ENCODE assay signal across 8 cellular contexts in genomic region chr9:135906291-135907005, GRCh38. TPM values are rescaled to one million over a fixed set of nuclear protein-coding genes. Genes with fewer than 3 reads are reported as not detected.
DNase-seq lines count a peak whose midpoint lies in the region; ATAC-seq and TF ChIP-seq lines count a peak whose summit lies in the region.

No MANE protein-coding gene starts in this region.

- no peak for TF ChIP-seq CTCF in gastrocnemius medialis (IDR thresholded peaks at IDR 0.05 in 4 of 5, conservative IDR thresholded peaks at IDR 0.05 in 1 of 5)

- peak in 1 of 2 donors; percentile 26 for TF ChIP-seq POLR2A in gastrocnemius medialis (IDR thresholded peaks at IDR 0.05)

- no peaks in the 10 kb centered on the region for H3K27me3 ChIP-seq in gastrocnemius medialis

- H3K4me1 Mint-ChIP-seq in IgD-negative memory B cell: peaks cover 38 to 44% (median 42%) of the 10 kb centered on the region in 3 donors
- H3K4me1 Mint-ChIP-seq in activated T-helper 17 cell treated with anti-CD3 and anti-CD28 coated beads, Interleukin-2, amount 50 U/mL, for 72 hours: peaks cover 42% of the 10 kb centered on the region

- DNase-seq in COR-L47 (lab: John Stamatoyannopoulos, UW) (peak; percentile 16), gastrocnemius medialis (no peak), putamen (ENCODE audit: low spot score) (no peak), NCI-H2107 (lab: John Stamatoyannopoulos, UW) (no peak)

- no peaks in the 10 kb centered on the region for H3K9me3 Mint-ChIP-seq in IgD-negative memory B cell
- H3K9me3 Mint-ChIP-seq in activated T-helper 17 cell treated with anti-CD3 and anti-CD28 coated beads, Interleukin-2, amount 50 U/mL, for 72 hours: no peaks in the 10 kb centered on the region

- H3K27ac ChIP-seq in gastrocnemius medialis: peak overlapping the region; percentile 89 to 90 (median 90)

- peaks cover 0 to 8% of the 10 kb centered on the region in 2 donors for H3K36me3 ChIP-seq in gastrocnemius medialis

- ATAC-seq in GM21360 (IDR thresholded peaks at IDR 0.05; ENCODE audit: unreplicated experiment) (peak; percentile 13), gastrocnemius medialis (peak; percentile 16 to 26)
- peak; percentile 5 for ATAC-seq in activated T-helper 17 cell treated with anti-CD3 and anti-CD28 coated beads, Interleukin-2, amount 50 U/mL, for 72 hours (replicated peaks)

- H3K9me3 ChIP-seq in gastrocnemius medialis: no peaks in the 10 kb centered on the region

- H3K27me3 Mint-ChIP-seq in IgD-negative memory B cell: no peaks in the 10 kb centered on the region
- H3K27me3 Mint-ChIP-seq in activated T-helper 17 cell treated with anti-CD3 and anti-CD28 coated beads, Interleukin-2, amount 50 U/mL, for 72 hours: no peaks in the 10 kb centered on the region

- in situ Hi-C loops in gastrocnemius medialis (cut with MboI; ENCODE audit: low sequenced_read_pairs in 4 of 4): no loop called here

- H3K4me1 ChIP-seq in gastrocnemius medialis: peaks cover 58 to 63% of the 10 kb centered on the region in 2 donors

- peak overlapping the region in 2 of 3 donors; percentile 58 to 78 for H3K27ac Mint-ChIP-seq in IgD-negative memory B cell
- peak overlapping the region; percentile 92 for H3K27ac Mint-ChIP-seq in activated T-helper 17 cell treated with anti-CD3 and anti-CD28 coated beads, Interleukin-2, amount 50 U/mL, for 72 hours

- peak overlapping the region; percentile 86 for H3K4me3 ChIP-seq in iPS-11a (ENCODE audit: low read depth, low read length)
- peak overlapping the region; percentile 62 to 64 (median 63) for H3K4me3 ChIP-seq in gastrocnemius medialis

- intact Hi-C loops in gastrocnemius medialis (cut with DNase I; ENCODE audit: low total_unique reads): loop anchor here (1.0 to 10.0 kb wide), 7 partner anchors 42 to 456 kb away; partner anchors contain the start of genes DNLZ, QSOX2, TMEM250 and UBAC1

- H3K4me3 Mint-ChIP-seq in IgD-negative memory B cell: peak overlapping the region; percentile 84 to 98 (median 92)
- H3K4me3 Mint-ChIP-seq in activated T-helper 17 cell treated with anti-CD3 and anti-CD28 coated beads, Interleukin-2, amount 50 U/mL, for 72 hours: peak overlapping the region; percentile 77

- peaks cover 11% of the 10 kb centered on the region for H3K36me3 Mint-ChIP-seq in IgD-negative memory B cell
- H3K36me3 Mint-ChIP-seq in activated T-helper 17 cell treated with anti-CD3 and anti-CD28 coated beads, Interleukin-2, amount 50 U/mL, for 72 hours (ENCODE audit: low read depth): peaks cover 73% of the 10 kb centered on the region

RNA-seq across cellular contexts. Expression of gene CAMSAP1, which starts 0.9 kb away (rescaled TPM):
- 2.7 TPM for polyA plus RNA-seq in IgD-negative memory B cell
- 10 to 100 TPM; 37.8 to 46.2 TPM for total RNA-seq in activated T-helper 17 cell treated with anti-CD3 and anti-CD28 coated beads, Interleukin-2, amount 50 U/mL, for 72 hours
- 10 to 100 TPM; 54.8 to 94.9 (median 82.9) TPM for total RNA-seq in gastrocnemius medialis

RNA-seq across cellular contexts. Expression of gene UBAC1, which starts 54.7 kb away (rescaled TPM):
- 19.5 TPM for polyA plus RNA-seq in IgD-negative memory B cell
- 10 to 100 TPM; 37.8 to 39.8 TPM for total RNA-seq in activated T-helper 17 cell treated with anti-CD3 and anti-CD28 coated beads, Interleukin-2, amount 50 U/mL, for 72 hours
- 100 to 1,000 TPM; 218 to 263 (median 248) TPM for total RNA-seq in gastrocnemius medialis

Comparison
In these comparisons a context has a peak if more than half of its experiments do, and no peak if none do; other contexts are left out.
1. RNA of gene UBAC1, which starts 54.7 kb away (total RNA-seq): 218 to 263 TPM in gastrocnemius medialis; 37.8 to 39.8 TPM in activated T-helper 17 cell treated with anti-CD3 and anti-CD28 coated beads, Interleukin-2, amount 50 U/mL, for 72 hours; every median in the first group is over 4 times any median in the second.
2. Peak in every context shown above with its lines, with median percentiles within 50 percentile points of each other: ATAC-seq.